Comparison of ENCODE assay signal across 9 cellular contexts in the genomic region with DNA sequence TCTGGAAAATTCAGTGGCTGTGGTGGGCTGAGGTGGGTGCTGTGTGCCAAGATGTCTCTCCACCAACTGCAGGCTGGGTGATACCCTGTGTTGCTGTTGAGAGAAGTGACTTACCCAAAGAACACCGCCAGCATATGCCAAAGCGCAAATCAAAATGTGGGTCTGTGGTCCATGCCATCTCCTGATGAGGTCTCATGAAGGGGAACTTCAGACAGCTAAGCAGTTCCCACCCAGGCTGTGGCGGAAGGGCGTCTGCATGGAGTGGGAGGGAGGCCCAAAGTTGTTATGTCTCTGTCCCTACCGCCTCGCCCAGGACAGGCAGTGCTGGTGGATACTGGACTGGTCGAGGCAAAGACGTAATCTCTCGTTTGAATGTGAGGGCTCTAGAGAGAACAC.
DNase-seq lines count a peak whose midpoint lies in the region; ATAC-seq and TF ChIP-seq lines count a peak whose summit lies in the region.
"Had no signal": no experiment of that assay in that cellular context is flagged by ENCODE, and none has a peak within 500 bp of the region (broad histone marks: within the 10 kb centered on the region; RNA-seq: fewer than 3 reads in every experiment).

No MANE protein-coding gene starts in this region.

- H3K9me3 Mint-ChIP-seq in activated naive CD8-positive, alpha-beta T cell (ENCODE audit: low read depth) = peaks cover 3% of the 10 kb centered on the region

- H3K4me1 ChIP-seq in BLaER1 treated with 17β-estradiol and CSF1 and Interleukin-3, amounts not matched to agents 10 nM and 100 nM = peaks cover 16 to 40% (median 23%) of the 10 kb centered on the region in 10 experiments
- H3K4me1 ChIP-seq in HCT116 (ENCODE audit: control insufficient read depth in 1 of 2, insufficient read depth in 2 of 2, low read length in 2 of 2) = peaks cover 2 to 49% of the 10 kb centered on the region in 2 experiments; a peak in 3 of 4 replicates
- H3K4me1 ChIP-seq in mesodermal cell (ENCODE audit: control insufficient read depth, insufficient read depth, low read length, poor library complexity, severe bottlenecking) = peaks cover 21% of the 10 kb centered on the region
- no peaks in the 10 kb centered on the region for H3K4me1 ChIP-seq in Karpas-422 (ENCODE audit: low read length)

- DNase-seq in HCT116 (ENCODE audit: low read depth, low spot score) (no peak), midbrain (lab: John Stamatoyannopoulos, UW) (no peak), Karpas-422 (no peak), dedifferentiated amniotic fluid mesenchymal stem cell (ENCODE audit: extremely low spot score) (no peak)
- no peak for DNase-seq in stimulated activated CD4-positive, alpha-beta T cell treated with anti-CD3 and anti-CD28 coated beads, Interleukin-12 subunit alpha, Interleukin-12 subunit beta, amount 100 ng/mL, for 4 hours

- BruUV-seq in HCT116 (replicated peaks; lab: Mats Ljungman, UMichigan) = no TSS peak

- TF ChIP-seq POLR2A in HCT116 (IDR thresholded peaks at IDR 0.05; ENCODE audit: borderline replicate concordance, extremely low read depth, insufficient read depth, insufficient read length) = no peak

- peaks cover 0 to 16% (median 11%) of the 10 kb centered on the region in 11 experiments; a peak in 14 of 22 replicates for H3K36me3 ChIP-seq in BLaER1 treated with 17β-estradiol and CSF1 and Interleukin-3, amounts not matched to agents 10 nM and 100 nM
- H3K36me3 ChIP-seq in HCT116 (ENCODE audit: control insufficient read depth in 1 of 2, insufficient read depth in 2 of 2, low read length in 2 of 2) (no peaks in the 10 kb centered on the region), mesodermal cell (ENCODE audit: control insufficient read depth, insufficient read depth, low read length) (peaks cover 5% of the 10 kb centered on the region), Karpas-422 (ENCODE audit: insufficient read depth, low read length) (no peaks in the 10 kb centered on the region)

- TF ChIP-seq CTCF in HCT116 (IDR thresholded peaks at IDR 0.05 in 2 of 3, conservative IDR thresholded peaks at IDR 0.05 in 1 of 3; ENCODE audit: borderline replicate concordance in 1 of 3, insufficient read depth in 1 of 3, low read depth in 2 of 3, low read length in 2 of 3) = no peak

- RAD21 ChIA-PET in HCT116 (lab: Charles Lee; ENCODE audit: low non-redundant PET in 1 of 2, low total read pairs in 2 of 2, uncharacterized antibody in 2 of 2, unreplicated experiment in 2 of 2) = no interaction called here

- H3K4me1 Mint-ChIP-seq in activated naive CD8-positive, alpha-beta T cell (ENCODE audit: low read depth) = peaks cover 36% of the 10 kb centered on the region

- H3K9me2 ChIP-seq in HCT116 (ENCODE audit: insufficient read depth) (no peaks in the 10 kb centered on the region), Karpas-422 (replicated peaks; ENCODE audit: insufficient read depth, low read length) (no peaks in the 10 kb centered on the region)

- intact Hi-C loops in HCT116 (cut with micrococcal nuclease) = loop anchor here (2.0 kb wide), 1 partner anchor 129 kb away; no protein-coding TSS in a partner anchor

- H4K20me1 ChIP-seq in BLaER1 treated with 17β-estradiol and CSF1 and Interleukin-3, amounts not matched to agents 10 nM and 100 nM = peaks cover 14 to 100% (median 91%) of the 10 kb centered on the region in 11 experiments; a peak in 20 of 22 replicates
- H4K20me1 ChIP-seq in HCT116 (ENCODE audit: insufficient read depth) (no peaks in the 10 kb centered on the region), Karpas-422 (ENCODE audit: insufficient read depth, low read depth, low read length) (0 out of 2 replicates have a peak, but pooled peaks cover 4% of the 10 kb centered on the region)

- WGBS in mesodermal cell (ENCODE audit: insufficient coverage in 2 of 2), 2 experiments = 96% methylated on average over 9 of the region's 9 CpGs

- no peaks in the 10 kb centered on the region for H3K27me3 Mint-ChIP-seq in activated naive CD8-positive, alpha-beta T cell

- CTCF ChIA-PET in HCT116 (lab: Charles Lee) = no interaction called here

- peak overlapping the region; percentile 73 for H3K4me3 Mint-ChIP-seq in activated naive CD8-positive, alpha-beta T cell

- H3K27ac ChIP-seq in BLaER1 treated with 17β-estradiol and CSF1 and Interleukin-3, amounts not matched to agents 10 nM and 100 nM = peak overlapping the region in 2 of 11 experiments; percentile 45 to 52; a peak in 3 of 22 replicates
- H3K27ac ChIP-seq in HCT116 (ENCODE audit: low read depth, low read length) = peak overlapping the region; percentile 50
- peak overlapping the region; percentile 88 for H3K27ac ChIP-seq in mesodermal cell (ENCODE audit: low read depth, low read length, severe bottlenecking)
- H3K27ac ChIP-seq in Karpas-422 (ENCODE audit: low read length) = no peak overlapping the region
- H3K27ac ChIP-seq: HL-60 had no signal

- no peak for TF ChIP-seq RAD21 in HCT116 (IDR thresholded peaks at IDR 0.05; ENCODE audit: low read depth)

- POLR2A ChIA-PET in HCT116 (lab: Charles Lee) = no interaction called here

- H3K4me3 ChIP-seq in BLaER1 treated with 17β-estradiol and CSF1 and Interleukin-3, amounts not matched to agents 10 nM and 100 nM = peak overlapping the region in 1 of 10 experiments; percentile 11; a peak in 1 of 20 replicates
- H3K4me3 ChIP-seq in HCT116 (replicated peaks in 1 of 2; ENCODE audit: low read depth in 1 of 2, low read length in 2 of 2) (no peak overlapping the region), mesodermal cell (ENCODE audit: extremely low read depth, insufficient read depth, low read length, poor library complexity, severe bottlenecking) (no peak overlapping the region), Karpas-422 (ENCODE audit: low read length) (no peak overlapping the region)

- 0 out of 22 replicates have a peak, but pooled peaks cover 0 to 3% (median 0%) of the 10 kb centered on the region in 11 experiments for H3K9me3 ChIP-seq in BLaER1 treated with 17β-estradiol and CSF1 and Interleukin-3, amounts not matched to agents 10 nM and 100 nM (replicated peaks in 1 of 11)
- H3K9me3 ChIP-seq in HCT116 (ENCODE audit: control insufficient read depth in 1 of 2, insufficient read depth in 1 of 2, low read depth in 1 of 2, low read length in 2 of 2) = no peaks in the 10 kb centered on the region
- no peaks in the 10 kb centered on the region for H3K9me3 ChIP-seq in mesodermal cell (ENCODE audit: control insufficient read depth, low read length)
- H3K9me3 ChIP-seq in Karpas-422 (ENCODE audit: low read length) = no peaks in the 10 kb centered on the region

- peaks cover 22% of the 10 kb centered on the region for H3K36me3 Mint-ChIP-seq in activated naive CD8-positive, alpha-beta T cell

- no peak overlapping the region for H3K9ac ChIP-seq in BLaER1 treated with 17β-estradiol and CSF1 and Interleukin-3, amounts not matched to agents 10 nM and 100 nM
- H3K9ac ChIP-seq in HCT116 (ENCODE audit: low read length) (peak overlapping the region; percentile 46; the same call in 1 of the 2 replicates), Karpas-422 (ENCODE audit: low read length) (no peak overlapping the region)

- no peaks in the 10 kb centered on the region for H3K79me2 ChIP-seq in HCT116 (ENCODE audit: insufficient read depth, low read length)
- no peaks in the 10 kb centered on the region for H3K79me2 ChIP-seq in Karpas-422 (ENCODE audit: low read length)

- H2AFZ ChIP-seq in HCT116 (ENCODE audit: low read depth, low read length, poor library complexity, severe bottlenecking) (no peak overlapping the region), Karpas-422 (ENCODE audit: low read length) (no peak overlapping the region)

- no peak for ATAC-seq in HCT116

- H3K27ac Mint-ChIP-seq in activated naive CD8-positive, alpha-beta T cell = peak overlapping the region; percentile 90

- peak overlapping the region; percentile 53 to 91 (median 75) for H3K4me2 ChIP-seq in BLaER1 treated with 17β-estradiol and CSF1 and Interleukin-3, amounts not matched to agents 10 nM and 100 nM
- H3K4me2 ChIP-seq in HCT116 (ENCODE audit: low read length) (peak overlapping the region; percentile 69), Karpas-422 (ENCODE audit: low read depth, low read length, poor library complexity, severe bottlenecking) (no peak overlapping the region)

- H3K27me3 ChIP-seq in BLaER1 treated with 17β-estradiol and CSF1 and Interleukin-3, amounts not matched to agents 10 nM and 100 nM = peaks cover 8 to 96% (median 78%) of the 10 kb centered on the region in 11 experiments; a peak in 18 of 22 replicates
- H3K27me3 ChIP-seq in HCT116 (ENCODE audit: insufficient read depth, low read length) = no peaks in the 10 kb centered on the region
- no peaks in the 10 kb centered on the region for H3K27me3 ChIP-seq in Karpas-422 (ENCODE audit: low read length)

TF ChIP-seq in HCT116, 20 proteins besides CTCF, POLR2A, EP300 and RAD21:
- TF ChIP-seq EGR1 (IDR thresholded peaks at IDR 0.05; ENCODE audit: low read depth) (no peak), SIN3A (IDR thresholded peaks at IDR 0.05; ENCODE audit: low read depth) (no peak), EZH2phosphoT487 (IDR thresholded peaks at IDR 0.05; ENCODE audit: borderline replicate concordance) (no peak), JUND (IDR thresholded peaks at IDR 0.05) (no peak), EZH2 (IDR thresholded peaks at IDR 0.05) (no peak), ZFX (IDR thresholded peaks at IDR 0.05) (no peak), SRF (IDR thresholded peaks at IDR 0.05; ENCODE audit: low read depth) (no peak)
TF ChIP-seq in HCT116: peak in this region for 0.
